Comparison of ENCODE assay signal across 13 cellular contexts in genomic region chr3:125146601-125147490, GRCh38.
DNase-seq lines count a peak whose midpoint lies in the region; ATAC-seq, FAIRE-seq and TF ChIP-seq lines count a peak whose summit lies in the region.
"Had no signal": no experiment of that assay in that cellular context is flagged by ENCODE, and none has a peak within 500 bp of the region (broad histone marks: within the 10 kb centered on the region; RNA-seq: fewer than 3 reads in every experiment).

No MANE protein-coding gene starts in this region.

- POLR2A ChIA-PET in GM12878 (lab: Charles Lee) (no interaction called here), SK-N-SH (lab: Yijun Ruan, JAX) (no interaction called here)

- H3K79me2 ChIP-seq in GM12878 (ENCODE audit: control insufficient read depth, insufficient read depth, low read length) = no peaks in the 10 kb centered on the region; the same call in 1 of the 2 replicates
- no peaks in the 10 kb centered on the region for H3K79me2 ChIP-seq in SK-N-SH (ENCODE audit: insufficient read depth)

- H4K91ac ChIP-seq in mesenchymal stem cell (ENCODE audit: low read length) = peak overlapping the region; percentile 48

- H4K20me1 ChIP-seq in BLaER1 (peaks cover 25% of the 10 kb centered on the region), GM12878 (ENCODE audit: control insufficient read depth, insufficient read depth) (no peaks in the 10 kb centered on the region), SK-N-SH (ENCODE audit: insufficient read depth) (no peaks in the 10 kb centered on the region)

- H3K4me3 ChIP-seq in BLaER1 (no peak overlapping the region), GM12878 (peak overlapping the region; percentile 3; the same call in 1 of the 2 replicates), mesenchymal stem cell (ENCODE audit: insufficient read depth in 1 of 2, low read depth in 1 of 2, low read length in 2 of 2) (no peak overlapping the region), SK-N-SH (ENCODE audit: low read depth in 2 of 2, low read length in 1 of 2) (no peak overlapping the region)
- H3K4me3 ChIP-seq: SJSA1 had no signal

- in situ Hi-C loops in GM12878 (cut with MboI) = no loop called here

- no peak overlapping the region for H3K23ac ChIP-seq in mesenchymal stem cell (ENCODE audit: low read length in 2 of 2)

- H3K9ac ChIP-seq in BLaER1 = no peak overlapping the region
- peak overlapping the region; percentile 25; the same call in 1 of the 2 replicates for H3K9ac ChIP-seq in GM12878 (ENCODE audit: control insufficient read depth, insufficient read depth, low read length)
- no peak overlapping the region for H3K9ac ChIP-seq in mesenchymal stem cell (ENCODE audit: low read length)
- no peak overlapping the region for H3K9ac ChIP-seq in SK-N-SH

- H3K9me2 ChIP-seq in SK-N-SH = no peaks in the 10 kb centered on the region

- TF ChIP-seq RAD21 in GM12878 (IDR thresholded peaks at IDR 0.05; ENCODE audit: insufficient read depth, low read depth, low read length) (no peak), SK-N-SH (IDR thresholded peaks at IDR 0.05; ENCODE audit: low read length) (no peak)

- H2BK15ac ChIP-seq in mesenchymal stem cell (ENCODE audit: low read depth, poor library complexity, severe bottlenecking) = no peak overlapping the region

- TF ChIP-seq CTCF in GM12878 (IDR thresholded peaks at IDR 0.05 in 2 of 3, conservative IDR thresholded peaks at IDR 0.05 in 1 of 3; ENCODE audit: control insufficient read depth in 2 of 3, extremely low read depth in 1 of 3, insufficient read depth in 1 of 3, low read depth in 3 of 3, low read length in 3 of 3) = no peak
- TF ChIP-seq CTCF in SK-N-SH (IDR thresholded peaks at IDR 0.05) = no peak

- H3K27me3 ChIP-seq in BLaER1 (peaks cover 18% of the 10 kb centered on the region; the same call in 1 of the 2 replicates), GM12878 (replicated peaks in 1 of 2; ENCODE audit: control insufficient read depth in 2 of 2, insufficient read depth in 2 of 2, low read length in 1 of 2) (no peaks in the 10 kb centered on the region), mesenchymal stem cell (ENCODE audit: control insufficient read depth in 1 of 2, insufficient read depth in 1 of 2, low read length in 2 of 2) (no peaks in the 10 kb centered on the region), SK-N-SH (ENCODE audit: insufficient read depth) (no peaks in the 10 kb centered on the region)
- H3K27me3 ChIP-seq: SJSA1 had no signal

- H3K36me3 ChIP-seq in BLaER1 (no peaks in the 10 kb centered on the region), GM12878 (ENCODE audit: control insufficient read depth in 2 of 2, insufficient read depth in 2 of 2, low read length in 1 of 2) (no peaks in the 10 kb centered on the region), mesenchymal stem cell (ENCODE audit: control insufficient read depth in 1 of 2, insufficient read depth in 2 of 2, low read depth in 1 of 2, low read length in 2 of 2) (no peaks in the 10 kb centered on the region), SK-N-SH (replicated peaks in 1 of 2; ENCODE audit: control insufficient read depth in 1 of 2, insufficient read depth in 2 of 2, low read length in 1 of 2) (no peaks in the 10 kb centered on the region)
- H3K36me3 ChIP-seq: SJSA1 had no signal

- H2BK5ac ChIP-seq in mesenchymal stem cell (ENCODE audit: low read depth, low read length, poor library complexity, severe bottlenecking) = no peak overlapping the region

- TF ChIP-seq POLR2A in GM12878 (IDR thresholded peaks at IDR 0.05; ENCODE audit: low read depth, low read length) = peak; percentile 36; the same call in 1 of the 2 replicates

- H3K18ac ChIP-seq in mesenchymal stem cell (ENCODE audit: low read depth in 1 of 2, low read length in 2 of 2) = peak overlapping the region in 1 of 2 experiments; percentile 67

- SMC1A ChIA-PET in GM12878 (lab: Charles Lee; ENCODE audit: uncharacterized antibody, unreplicated experiment) = interaction anchor here (0.7 to 9.3 kb wide), 10 partner anchors 10 to 440 kb away, joined by 3 to 54 read pairs (median 4); no protein-coding TSS in a partner anchor

- RAD21 ChIA-PET in GM12878 (lab: Charles Lee; ENCODE audit: unreplicated experiment) = interaction anchor here (1.1 to 12.0 kb wide), 3 partner anchors 26 to 48 kb away, joined by 3 to 106 read pairs (median 3); no protein-coding TSS in a partner anchor

- ATAC-seq in HG02981 (IDR thresholded peaks at IDR 0.05; ENCODE audit: unreplicated experiment) = peak; percentile 54
- peak; percentile 84 for ATAC-seq in GM12878
- no peak for ATAC-seq in GM21737 (IDR thresholded peaks at IDR 0.05; ENCODE audit: unreplicated experiment)

- peak overlapping the region; percentile 34 to 81 for H2BK12ac ChIP-seq in mesenchymal stem cell (ENCODE audit: low read length in 2 of 2)

- H3K4me1 ChIP-seq in BLaER1 = peaks cover 84% of the 10 kb centered on the region
- peaks cover 78% of the 10 kb centered on the region for H3K4me1 ChIP-seq in GM12878 (ENCODE audit: control insufficient read depth, insufficient read depth, low read length)
- H3K4me1 ChIP-seq in mesenchymal stem cell (ENCODE audit: control insufficient read depth, insufficient read depth, low read depth, low read length) = peaks cover 42% of the 10 kb centered on the region
- H3K4me1 ChIP-seq in SK-N-SH (ENCODE audit: control insufficient read depth in 1 of 2, insufficient read depth in 2 of 2, low read depth in 1 of 2, low read length in 1 of 2) = peaks cover 9 to 14% of the 10 kb centered on the region in 2 experiments; a peak in 2 of 4 replicates

- H4K8ac ChIP-seq in mesenchymal stem cell (ENCODE audit: low read length) = no peak overlapping the region

- WGBS in GM12878 (ENCODE audit: insufficient coverage, insufficient replicate concordance, low lambda C conversion rate, missing lambda C conversion rate) = 91% methylated on average over 21 of the region's 22 CpGs
- 88% methylated on average over 22 of the region's 22 CpGs for WGBS in mesenchymal stem cell
- WGBS in SK-N-SH (ENCODE audit: low lambda C conversion rate) = 96% methylated on average over 19 of the region's 22 CpGs

- H3K4ac ChIP-seq in mesenchymal stem cell (ENCODE audit: low read depth in 1 of 2, low read length in 2 of 2) = no peak overlapping the region

- CTCF ChIA-PET in GM12878 (lab: Yijun Ruan, JAX) = interaction anchor here (0.9 to 1.2 kb wide), 2 partner anchors 26 to 218 kb away, joined by 3 to 4 read pairs; no protein-coding TSS in a partner anchor
- CTCF ChIA-PET in SK-N-SH (lab: Yijun Ruan, JAX) = no interaction called here

- H3K9me3 ChIP-seq in BLaER1 = peaks cover 6% of the 10 kb centered on the region; the same call in 1 of the 2 replicates
- no peaks in the 10 kb centered on the region for H3K9me3 ChIP-seq in GM12878 (replicated peaks; ENCODE audit: control insufficient read depth, insufficient read depth, low read length)
- no peaks in the 10 kb centered on the region for H3K9me3 ChIP-seq in mesenchymal stem cell (ENCODE audit: control insufficient read depth, low read length)
- no peaks in the 10 kb centered on the region for H3K9me3 ChIP-seq in SK-N-SH
- H3K9me3 ChIP-seq: SJSA1 had no signal

- H3K4me2 ChIP-seq in BLaER1 (peak overlapping the region; percentile 77), GM12878 (ENCODE audit: control insufficient read depth, insufficient read depth) (peak overlapping the region; percentile 78), mesenchymal stem cell (ENCODE audit: low read length, poor library complexity, severe bottlenecking) (no peak overlapping the region), SK-N-SH (no peak overlapping the region)

- no peak overlapping the region for H2BK120ac ChIP-seq in mesenchymal stem cell (ENCODE audit: low read depth, low read length)

- H2AFZ ChIP-seq in GM12878 (ENCODE audit: control insufficient read depth, low read depth, low read length) (peak overlapping the region; percentile 47), mesenchymal stem cell (ENCODE audit: low read depth, low read length) (no peak overlapping the region), SK-N-SH (ENCODE audit: low read depth) (no peak overlapping the region)

- H3K27ac ChIP-seq in BLaER1 = no peak overlapping the region
- H3K27ac ChIP-seq in GM12878 (ENCODE audit: control insufficient read depth, insufficient read depth) = peak overlapping the region; percentile 66
- no peak overlapping the region for H3K27ac ChIP-seq in mesenchymal stem cell (ENCODE audit: low read length, poor library complexity, severe bottlenecking)
- H3K27ac ChIP-seq in SK-N-SH (ENCODE audit: low read depth in 2 of 2, low read length in 1 of 2) = no peak overlapping the region
- H3K27ac ChIP-seq: epithelial cell of prostate, SJSA1 had no signal

- no peak for TF ChIP-seq EP300 in GM12878 (IDR thresholded peaks at IDR 0.05; ENCODE audit: borderline replicate concordance in 1 of 2, control insufficient read depth in 1 of 2, low read depth in 2 of 2, low read length in 2 of 2)
- no peak for TF ChIP-seq EP300 in SK-N-SH (IDR thresholded peaks at IDR 0.05; ENCODE audit: borderline replicate concordance in 1 of 2, low read depth in 1 of 2, low read length in 1 of 2)

- no peak overlapping the region for H2AK5ac ChIP-seq in mesenchymal stem cell (ENCODE audit: low read length, severe bottlenecking)

- H3K14ac ChIP-seq in mesenchymal stem cell (ENCODE audit: low read length in 2 of 2) = peak overlapping the region in 1 of 2 experiments; percentile 62

- H3K79me1 ChIP-seq in mesenchymal stem cell (replicated peaks; ENCODE audit: low read length, poor library complexity, severe bottlenecking) = no peaks in the 10 kb centered on the region

- intact Hi-C loops in GM12878 (cut with micrococcal nuclease; ENCODE audit: unreplicated experiment) = no loop called here

- DNase-seq in GM12878 (ENCODE audit: low read depth, low spot score) = no peak
- no peak for DNase-seq in mesenchymal stem cell
- DNase-seq in HUDEP-2 (lab: John Stamatoyannopoulos, UW; ENCODE audit: unreplicated experiment in 76 of 76) = no peak
- no peak for DNase-seq in SK-N-SH
- no peak for DNase-seq in NCI-H1930 (lab: John Stamatoyannopoulos, UW)
- DNase-seq: activated CD4-positive, alpha-beta memory T cell treated with anti-CD3 and anti-CD28 coated beads for 36 hours; NCI-H1417; stimulated activated CD8-positive, alpha-beta memory T cell treated with anti-CD3 and anti-CD28 coated beads, Interleukin-4, amount 100 ng/mL, for 48 hours had no signal

- no TSS peak for BruUV-seq in GM12878 (replicated peaks; lab: Mats Ljungman, UMichigan)

- no peaks in the 10 kb centered on the region for H3F3A ChIP-seq in SK-N-SH (replicated peaks; ENCODE audit: insufficient read depth)

- FAIRE-seq in GM12878 (lab: Jason Lieb, UNC) = no peak

TF ChIP-seq in GM12878, 131 proteins besides CTCF, POLR2A, EP300 and RAD21 (continues in another document):
- TF ChIP-seq TAF1 (IDR thresholded peaks at IDR 0.05; ENCODE audit: borderline replicate concordance, low read depth, low read length) (0 out of 2 replicates have a peak, but pooled peaks have one; percentile 22), SPI1 (IDR thresholded peaks at IDR 0.05; ENCODE audit: borderline replicate concordance, insufficient read depth, low read depth, low read length) (peak; percentile 37; the same call in 1 of the 2 replicates)

Comparison
In these comparisons a context has a peak if more than half of its experiments do, and no peak if none do; other contexts are left out.
1. H3K4me2 ChIP-seq: peak in BLaER1 (single experiment) and GM12878 (single experiment); none in mesenchymal stem cell (single experiment) and SK-N-SH (single experiment).